ENCODE assay signal across 8 cellular contexts in the genomic region with DNA sequence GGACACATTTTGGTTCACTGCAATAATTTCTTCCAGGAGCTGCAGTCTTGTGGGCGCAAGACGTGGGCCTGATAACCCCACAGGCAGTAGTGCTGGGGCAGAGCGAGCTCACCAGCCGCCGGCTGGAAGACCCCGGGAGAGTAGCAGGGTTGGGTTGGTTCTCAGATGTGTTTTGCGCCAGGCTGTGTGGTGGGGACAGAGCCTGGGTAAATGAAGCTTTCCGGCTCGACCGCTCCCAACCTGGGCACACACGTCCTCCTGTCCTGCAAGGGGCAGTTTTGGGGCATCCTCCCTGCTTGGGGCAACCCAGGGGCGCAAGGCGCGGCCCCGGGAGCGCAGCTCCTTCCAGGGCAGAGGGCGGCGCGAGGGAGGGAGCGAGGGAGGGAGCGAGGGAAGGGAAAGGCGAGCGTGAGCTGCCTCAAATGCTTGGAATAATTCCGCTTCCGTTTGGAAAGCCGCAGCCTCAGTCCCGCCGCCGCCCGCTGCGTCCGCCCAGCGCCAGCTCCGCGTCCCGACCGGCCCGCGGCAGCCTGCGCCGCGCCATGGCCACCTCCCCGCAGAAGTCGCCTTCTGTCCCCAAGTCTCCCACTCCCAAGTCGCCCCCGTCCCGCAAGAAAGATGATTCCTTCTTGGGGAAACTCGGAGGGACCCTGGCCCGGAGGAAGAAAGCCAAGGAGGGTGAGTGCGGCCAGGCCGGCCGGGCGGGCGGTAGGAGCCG. TPM values are rescaled to one million over a fixed set of nuclear protein-coding genes. Genes with fewer than 3 reads are reported as not detected.
DNase-seq lines count a peak whose midpoint lies in the region; ATAC-seq and TF ChIP-seq lines count a peak whose summit lies in the region.

A gene with protein sequence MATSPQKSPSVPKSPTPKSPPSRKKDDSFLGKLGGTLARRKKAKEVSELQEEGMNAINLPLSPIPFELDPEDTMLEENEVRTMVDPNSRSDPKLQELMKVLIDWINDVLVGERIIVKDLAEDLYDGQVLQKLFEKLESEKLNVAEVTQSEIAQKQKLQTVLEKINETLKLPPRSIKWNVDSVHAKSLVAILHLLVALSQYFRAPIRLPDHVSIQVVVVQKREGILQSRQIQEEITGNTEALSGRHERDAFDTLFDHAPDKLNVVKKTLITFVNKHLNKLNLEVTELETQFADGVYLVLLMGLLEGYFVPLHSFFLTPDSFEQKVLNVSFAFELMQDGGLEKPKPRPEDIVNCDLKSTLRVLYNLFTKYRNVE (plus strand): TSS at position 466 of the 718 bp plus-strand sequence. CDS start 77 bp downstream, at position 543.

- H3K9ac ChIP-seq in PC-3 (ENCODE audit: low read length), result peak within 1 kb of the TSS; percentile 86

- POLR2A ChIA-PET in PC-3 (lab: Charles Lee; ENCODE audit: unreplicated experiment), result interaction anchor here (0.6 to 0.7 kb wide), 2 partner anchors 67 to 839 kb away, joined by 4 to 7 read pairs; no protein-coding TSS in a partner anchor

- peak within 1 kb of the TSS; percentile 77 for H3K27ac ChIP-seq in PC-3 (ENCODE audit: low read length)
- H3K27ac ChIP-seq in layer of hippocampus (ENCODE audit: low read depth, low read length), result peak within 1 kb of the TSS; percentile 77
- H3K27ac ChIP-seq in substantia nigra (ENCODE audit: low read depth, low read length, poor library complexity, severe bottlenecking), result peak within 1 kb of the TSS; percentile 58

- no peaks in the 10 kb centered on the region for H3K9me3 ChIP-seq in PC-3 (ENCODE audit: low read length)

- DNase-seq in G401 (ENCODE audit: low spot score) (peak; percentile 66), PC-3 (peak; percentile 66), substantia nigra (lab: John Stamatoyannopoulos, UW) (peak in 14 of 49 donors; percentile 4 to 84 (median 27))
- DNase-seq in NK-92 treated with Interleukin-12 subunit alpha and Interleukin-12 subunit beta, amount 100 ng/mL, for 24 hours (lab: John Stamatoyannopoulos, UW), result no peak
- DNase-seq in stimulated activated CD4-positive, alpha-beta T cell treated with anti-CD3 and anti-CD28 coated beads, Interleukin-4, amount 100 ng/mL, for 4 hours, result no peak

- in situ Hi-C loops in G401 (cut with HindIII; ENCODE audit: low sequenced_read_pairs), result no loop called here

- peaks cover 5% of the 10 kb centered on the region for H3K4me1 Mint-ChIP-seq in dendritic cell treated with granulocyte-macrophage colony-stimulating factor and Interleukin-4, amounts not matched to agents 40 ng/mL and 50 ng/mL, for 4 days (ENCODE audit: low read depth)

- peaks cover 29% of the 10 kb centered on the region for H3K79me2 ChIP-seq in PC-3 (ENCODE audit: low read length)

- H3K27ac Mint-ChIP-seq in dendritic cell treated with granulocyte-macrophage colony-stimulating factor and Interleukin-4, amounts not matched to agents 40 ng/mL and 50 ng/mL, for 4 days, result no peak within 1 kb of the TSS

- no peaks in the 10 kb centered on the region for H3K9me2 ChIP-seq in PC-3 (replicated peaks; ENCODE audit: low read length)

- ATAC-seq in PC-3 (peak; percentile 68), GM18502 (IDR thresholded peaks at IDR 0.05; ENCODE audit: poor library complexity, unreplicated experiment) (no peak)

- peaks cover 14% of the 10 kb centered on the region; the same call in 1 of the 2 replicates for H3K4me1 ChIP-seq in PC-3 (ENCODE audit: insufficient read depth, low read length)

- no peak for TF ChIP-seq CTCF in PC-3 (conservative IDR thresholded peaks at IDR 0.05; ENCODE audit: low read depth, low read length)

- peak within 1 kb of the TSS; percentile 37 for H3K4me3 Mint-ChIP-seq in dendritic cell treated with granulocyte-macrophage colony-stimulating factor and Interleukin-4, amounts not matched to agents 40 ng/mL and 50 ng/mL, for 4 days

- intact Hi-C loops in PC-3 (cut with micrococcal nuclease), result loop anchor here (5.0 kb wide), 1 partner anchor 90 kb away; no protein-coding TSS in a partner anchor
- intact Hi-C loops in dendritic cell treated with granulocyte-macrophage colony-stimulating factor and Interleukin-4, amounts not matched to agents 40 ng/mL and 50 ng/mL, for 4 days (cut with micrococcal nuclease), result no loop called here

- no peaks in the 10 kb centered on the region for H3K36me3 ChIP-seq in PC-3 (ENCODE audit: low read depth, low read length)

- no peaks in the 10 kb centered on the region for H3K36me3 Mint-ChIP-seq in dendritic cell treated with granulocyte-macrophage colony-stimulating factor and Interleukin-4, amounts not matched to agents 40 ng/mL and 50 ng/mL, for 4 days (ENCODE audit: low read depth)

- H3K4me3 ChIP-seq in PC-3 (ENCODE audit: low read length), result peak within 1 kb of the TSS; percentile 84

- H4K20me1 ChIP-seq in PC-3 (ENCODE audit: low read length), result no peaks in the 10 kb centered on the region

- H3K4me2 ChIP-seq in PC-3 (ENCODE audit: low read length), result peak within 1 kb of the TSS; percentile 84

- CTCF ChIA-PET in PC-3 (lab: Charles Lee), result interaction anchor here (0.6 to 1.8 kb wide), 3 partner anchors 45 to 89 kb away, joined by 3 to 6 read pairs (median 4); no protein-coding TSS in a partner anchor

- H3K27me3 ChIP-seq in PC-3 (ENCODE audit: low read length), result no peaks in the 10 kb centered on the region
- no peaks in the 10 kb centered on the region for H3K27me3 ChIP-seq in layer of hippocampus (ENCODE audit: control insufficient read depth, insufficient read depth, low read length)

- peak within 1 kb of the TSS; percentile 93 for H2AFZ ChIP-seq in PC-3 (ENCODE audit: low read length)

- H3K27me3 Mint-ChIP-seq in dendritic cell treated with granulocyte-macrophage colony-stimulating factor and Interleukin-4, amounts not matched to agents 40 ng/mL and 50 ng/mL, for 4 days, result peaks cover 53% of the 10 kb centered on the region

- no peaks in the 10 kb centered on the region for H3F3A ChIP-seq in PC-3 (ENCODE audit: low read length, unreplicated experiment)

- no TSS peak for BruUV-seq in PC-3 (replicated peaks; lab: Mats Ljungman, UMichigan)

- H3K9me3 Mint-ChIP-seq in dendritic cell treated with granulocyte-macrophage colony-stimulating factor and Interleukin-4, amounts not matched to agents 40 ng/mL and 50 ng/mL, for 4 days, result no peaks in the 10 kb centered on the region

RNA-seq across cellular contexts. Expression of the gene that starts here (rescaled TPM):
- total RNA-seq in G401 (2014; rRNA removed; shearing (Covaris generic)), result 6.6 and 9.9 TPM in 2 replicates
- total RNA-seq in PC-3 (2014; rRNA removed), result 13.5 and 13.7 TPM in 2 replicates

Comparison
In these comparisons a context has a peak if more than half of its experiments do, and no peak if none do; other contexts are left out.
1. DNase-seq: peak in G401 (single experiment) and PC-3 (single experiment); none in NK-92 treated with Interleukin-12 subunit alpha and Interleukin-12 subunit beta, amount 100 ng/mL, for 24 hours (single experiment) and stimulated activated CD4-positive, alpha-beta T cell treated with anti-CD3 and anti-CD28 coated beads, Interleukin-4, amount 100 ng/mL, for 4 hours (0 of 2).
2. Peak in every context shown above with its lines, with median percentiles within 50 percentile points of each other: H3K27ac ChIP-seq.